Comparison of ENCODE assay signal across 23 cellular contexts in the genomic region with DNA sequence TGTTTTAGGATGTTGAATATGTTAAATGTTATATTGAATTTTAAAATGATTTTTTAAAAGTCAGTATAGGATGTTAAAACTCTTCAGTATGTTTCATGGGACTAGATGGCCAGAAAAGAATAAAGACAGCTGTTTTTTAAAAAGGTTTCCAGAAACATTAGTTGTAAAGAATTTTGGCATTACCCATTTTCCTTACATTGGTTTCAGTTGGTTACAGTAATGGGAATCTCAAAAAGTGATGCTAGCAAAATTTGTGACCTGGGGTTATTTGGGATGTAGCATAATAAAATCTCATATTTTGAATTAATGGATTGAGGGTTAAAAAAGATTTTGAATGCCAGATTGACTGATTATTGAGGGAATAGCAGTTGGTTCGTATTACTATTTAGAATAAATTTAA. TPM values are rescaled to one million over a fixed set of nuclear protein-coding genes. Genes with fewer than 3 reads are reported as not detected.
DNase-seq lines count a peak whose midpoint lies in the region; FAIRE-seq and TF ChIP-seq lines count a peak whose summit lies in the region.
"Had no signal": no experiment of that assay in that cellular context is flagged by ENCODE, and none has a peak within 500 bp of the region (broad histone marks: within the 10 kb centered on the region; RNA-seq: fewer than 3 reads in every experiment).

No MANE protein-coding gene starts in this region.

- H3K27me3 Mint-ChIP-seq in HFFc6 (ENCODE audit: insufficient read depth) (peaks cover 44% of the 10 kb centered on the region), osteocyte (ENCODE audit: unreplicated experiment) (no peaks in the 10 kb centered on the region)
- H3K27me3 Mint-ChIP-seq: B cell; CD4-positive, alpha-beta T cell had no signal

- no peaks in the 10 kb centered on the region for H3K27me3 ChIP-seq in effector memory CD4-positive, alpha-beta T cell (replicated peaks; ENCODE audit: control insufficient read depth, insufficient read depth, low read length, poor library complexity, severe bottlenecking)
- H3K27me3 ChIP-seq: BLaER1 treated with 17β-estradiol and CSF1 and Interleukin-3, amounts not matched to agents 10 nM and 100 nM had no signal

- no peak overlapping the region for H3K4me3 ChIP-seq in effector memory CD4-positive, alpha-beta T cell (ENCODE audit: insufficient read depth, low read depth, low read length, poor library complexity, severe bottlenecking)
- H3K4me3 ChIP-seq: BLaER1 treated with 17β-estradiol and CSF1 and Interleukin-3, amounts not matched to agents 10 nM and 100 nM had no signal

- H3K36me3 Mint-ChIP-seq in HFFc6 (ENCODE audit: low read depth): peaks cover 51% of the 10 kb centered on the region
- peaks cover 41% of the 10 kb centered on the region for H3K36me3 Mint-ChIP-seq in osteocyte (ENCODE audit: unreplicated experiment)

- TF ChIP-seq CTCF in HFFc6 (IDR thresholded peaks at IDR 0.05) (no peak), osteocyte (IDR thresholded peaks at IDR 0.05) (no peak)

- H3K4me3 Mint-ChIP-seq in HFFc6 (0 out of 2 replicates have a peak overlapping the region, but pooled peaks have one; percentile 17), osteocyte (ENCODE audit: unreplicated experiment) (no peak overlapping the region)
- H3K4me3 Mint-ChIP-seq: B cell; CD4-positive, alpha-beta T cell; CD8-positive, alpha-beta T cell had no signal

- no peaks in the 10 kb centered on the region for H3K4me1 ChIP-seq in effector memory CD4-positive, alpha-beta T cell (ENCODE audit: control insufficient read depth, insufficient read depth, low read length, poor library complexity, severe bottlenecking)
- H3K4me1 ChIP-seq: BLaER1 treated with 17β-estradiol and CSF1 and Interleukin-3, amounts not matched to agents 10 nM and 100 nM had no signal

- peak; percentile 54 for FAIRE-seq in G401.6 (lab: Jason Lieb, UNC)
- FAIRE-seq: A204.1, GM12891, GM19239 had no signal

- H3K27ac Mint-ChIP-seq in HFFc6: peak overlapping the region; percentile 49
- H3K27ac Mint-ChIP-seq in osteocyte (ENCODE audit: unreplicated experiment): peak overlapping the region; percentile 10
- H3K27ac Mint-ChIP-seq: B cell; CD4-positive, alpha-beta T cell; CD8-positive, alpha-beta T cell had no signal

- no peak overlapping the region for H3K27ac ChIP-seq in effector memory CD4-positive, alpha-beta T cell (ENCODE audit: insufficient read depth, low read length, poor library complexity, severe bottlenecking)
- H3K27ac ChIP-seq: BLaER1 treated with 17β-estradiol and CSF1 and Interleukin-3, amounts not matched to agents 10 nM and 100 nM; C4-2B had no signal

- H3K4me1 Mint-ChIP-seq in HFFc6 (ENCODE audit: low read depth) (peaks cover 18% of the 10 kb centered on the region), osteocyte (ENCODE audit: unreplicated experiment) (no peaks in the 10 kb centered on the region)
- H3K4me1 Mint-ChIP-seq: B cell had no signal

- peaks cover 3% of the 10 kb centered on the region; the same call in 1 of the 2 replicates for H3K9me3 Mint-ChIP-seq in HFFc6
- H3K9me3 Mint-ChIP-seq in osteocyte (ENCODE audit: unreplicated experiment): no peaks in the 10 kb centered on the region
- H3K9me3 Mint-ChIP-seq: CD4-positive, alpha-beta T cell; CD8-positive, alpha-beta T cell had no signal

- no peaks in the 10 kb centered on the region for H3K9me3 ChIP-seq in effector memory CD4-positive, alpha-beta T cell (ENCODE audit: control insufficient read depth, low read length)
- H3K9me3 ChIP-seq: BLaER1 treated with 17β-estradiol and CSF1 and Interleukin-3, amounts not matched to agents 10 nM and 100 nM had no signal

- H3K36me3 ChIP-seq in effector memory CD4-positive, alpha-beta T cell (ENCODE audit: control insufficient read depth, insufficient read depth, low read length): peaks cover 37% of the 10 kb centered on the region

- DNase-seq in HFFc6: no peak
- DNase-seq in osteocyte (ENCODE audit: extremely low spot score, unreplicated experiment): no peak
- DNase-seq in effector memory CD4-positive, alpha-beta T cell: no peak
- DNase-seq in activated gamma-delta T cell treated with Interleukin-2 at 50 U/mL for 16 hours: no peak
- no peak for DNase-seq in NCI-H1105 (lab: John Stamatoyannopoulos, UW)
- DNase-seq: 8988T; AML-193; CD4-positive, alpha-beta T cell; CD8-positive, alpha-beta T cell; DMS 273 treated with DMSO at 0.1 percent for 48 hours; DMS153; DMS53; DMS79; DND-41; EL; GF-D8 had no signal

RNA-seq across cellular contexts. Expression of gene EID3, which starts 25.3 kb away (rescaled TPM):
- 1 to 10 TPM; 2.2 to 4.4 (median 4.1) TPM for total RNA-seq in HFFc6 (2021; fragmentation: NEBNext Ultra II Directional; extraction: Animal tissue kit (Norgen Biotek cat#: 25700))
- total RNA-seq in osteocyte: 2.8 and 3.7 TPM in 2 replicates
